In genomic region chr1:204706838-204707509, GRCh38 we compare ENCODE assay signal across 1 cellular context.
TF ChIP-seq lines count a peak whose summit lies in the region.

No MANE protein-coding gene starts in this region.

TF ChIP-seq in H1, 55 proteins besides CTCF, POLR2A, EP300 and RAD21:
- TF ChIP-seq YY1 (IDR thresholded peaks at IDR 0.05; ENCODE audit: low read depth, low read length) (0 out of 2 replicates have a peak, but pooled peaks have one; percentile 18), SP1 (IDR thresholded peaks at IDR 0.05; ENCODE audit: low read depth, low read length) (0 out of 2 replicates have a peak, but pooled peaks have one; percentile 21), CTBP2 (IDR thresholded peaks at IDR 0.05; ENCODE audit: borderline replicate concordance, insufficient read depth, insufficient read length, low read length) (no peak), TCF12 (IDR thresholded peaks at IDR 0.05; ENCODE audit: low read depth, low read length) (peak; percentile 72; the same call in 1 of the 2 replicates), ZNF274 (IDR thresholded peaks at IDR 0.05; ENCODE audit: borderline replicate concordance, extremely low read depth, low read length) (no peak), RFX5 (IDR thresholded peaks at IDR 0.05; ENCODE audit: borderline replicate concordance, low read depth, low read length) (peak; percentile 7; the same call in 1 of the 2 replicates), SIN3A (conservative IDR thresholded peaks at IDR 0.05 in 1 of 2, IDR thresholded peaks at IDR 0.05 in 1 of 2; ENCODE audit: low read depth in 1 of 2, low read length in 2 of 2) (0 out of 4 replicates have a peak, but pooled peaks of 1 of the 2 experiments have one; percentile 11), GTF2F1 (IDR thresholded peaks at IDR 0.05; ENCODE audit: borderline replicate concordance, low read depth, low read length) (no peak), SAP30 (IDR thresholded peaks at IDR 0.05; ENCODE audit: insufficient read depth, insufficient replicate concordance, low read length) (peak; percentile 33), SIRT6 (IDR thresholded peaks at IDR 0.05; ENCODE audit: low read length) (no peak)
- TF ChIP-seq, protein P1, sequence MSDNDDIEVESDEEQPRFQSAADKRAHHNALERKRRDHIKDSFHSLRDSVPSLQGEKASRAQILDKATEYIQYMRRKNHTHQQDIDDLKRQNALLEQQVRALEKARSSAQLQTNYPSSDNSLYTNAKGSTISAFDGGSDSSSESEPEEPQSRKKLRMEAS (IDR thresholded peaks at IDR 0.05), result no peak
- TF ChIP-seq, protein P2, sequence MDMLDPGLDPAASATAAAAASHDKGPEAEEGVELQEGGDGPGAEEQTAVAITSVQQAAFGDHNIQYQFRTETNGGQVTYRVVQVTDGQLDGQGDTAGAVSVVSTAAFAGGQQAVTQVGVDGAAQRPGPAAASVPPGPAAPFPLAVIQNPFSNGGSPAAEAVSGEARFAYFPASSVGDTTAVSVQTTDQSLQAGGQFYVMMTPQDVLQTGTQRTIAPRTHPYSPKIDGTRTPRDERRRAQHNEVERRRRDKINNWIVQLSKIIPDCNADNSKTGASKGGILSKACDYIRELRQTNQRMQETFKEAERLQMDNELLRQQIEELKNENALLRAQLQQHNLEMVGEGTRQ (IDR thresholded peaks at IDR 0.05; ENCODE audit: low read length), result no peak
TF ChIP-seq in H1: peak in this region for 6.
